20 cellular contexts compared by ENCODE assay signal in the genomic region with DNA sequence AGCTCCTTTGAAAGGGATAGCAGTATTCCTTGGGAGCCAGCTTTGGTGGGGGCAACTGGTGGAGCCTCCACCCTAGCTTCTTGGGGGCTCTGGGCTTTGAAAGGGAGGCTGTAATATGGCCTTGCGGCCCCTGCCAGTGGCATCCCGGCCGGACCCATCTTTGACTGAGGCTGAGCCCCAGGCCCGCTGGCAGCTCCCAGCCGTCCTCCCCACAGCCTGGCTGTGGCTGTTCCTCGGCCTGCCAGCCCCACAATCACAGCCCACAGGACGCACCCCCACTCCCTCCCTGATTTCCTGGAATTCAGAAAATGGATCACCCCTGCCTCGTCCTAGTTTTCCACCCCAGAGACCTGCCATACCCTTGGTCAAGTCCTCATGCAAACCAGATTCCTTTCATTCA. TPM values are rescaled to one million over a fixed set of nuclear protein-coding genes. Genes with fewer than 3 reads are reported as not detected.
A peak's percentile ranks its signal among the peaks of the same experiment; 100 is the strongest.
DNase-seq lines count a peak whose midpoint lies in the region; ATAC-seq and TF ChIP-seq lines count a peak whose summit lies in the region.
"Had no signal": no experiment of that assay in that cellular context is flagged by ENCODE, and none has a peak within 500 bp of the region (broad histone marks: within the 10 kb centered on the region; RNA-seq: fewer than 3 reads in every experiment).

No MANE protein-coding gene starts in this region.

- no peak overlapping the region for H3K4me2 ChIP-seq in OCI-LY7 (ENCODE audit: low read length)
- H3K4me2 ChIP-seq: A549 had no signal

- no peaks in the 10 kb centered on the region for H3K36me3 Mint-ChIP-seq in activated naive CD8-positive, alpha-beta T cell
- no peaks in the 10 kb centered on the region for H3K36me3 Mint-ChIP-seq in activated naive CD8-positive, alpha-beta T cell treated with anti-CD3 and anti-CD28 coated beads, Interleukin-2, amount 50 U/mL, for 24 hours (ENCODE audit: low read depth)
- H3K36me3 Mint-ChIP-seq in central memory CD8-positive, alpha-beta T cell (ENCODE audit: insufficient read depth) = no peaks in the 10 kb centered on the region
- H3K36me3 Mint-ChIP-seq in nephron progenitor cell (ENCODE audit: low read depth) (no peaks in the 10 kb centered on the region), type B pancreatic cell (no peaks in the 10 kb centered on the region)

- H3K4me1 Mint-ChIP-seq in activated naive CD8-positive, alpha-beta T cell (ENCODE audit: low read depth) = peaks cover 12% of the 10 kb centered on the region
- H3K4me1 Mint-ChIP-seq in activated naive CD8-positive, alpha-beta T cell treated with anti-CD3 and anti-CD28 coated beads, Interleukin-2, amount 50 U/mL, for 24 hours = peaks cover 19% of the 10 kb centered on the region
- H3K4me1 Mint-ChIP-seq in central memory CD8-positive, alpha-beta T cell = peaks cover 17% of the 10 kb centered on the region
- H3K4me1 Mint-ChIP-seq in nephron progenitor cell (peaks cover 37% of the 10 kb centered on the region), type B pancreatic cell (ENCODE audit: unreplicated experiment) (peaks cover 10% of the 10 kb centered on the region)

- no peak for TF ChIP-seq EP300 in upper lobe of left lung (IDR thresholded peaks at IDR 0.05)

- no peak for DNase-seq in activated naive CD8-positive, alpha-beta T cell treated with anti-CD3 and anti-CD28 coated beads, Interleukin-2, amount 50 U/mL, for 24 hours
- no peak for DNase-seq in central memory CD8-positive, alpha-beta T cell (ENCODE audit: low spot score in 2 of 2)
- DNase-seq in nephron progenitor cell (no peak), type B pancreatic cell (ENCODE audit: extremely low spot score, unreplicated experiment) (no peak), upper lobe of left lung (no peak), OCI-LY7 (ENCODE audit: low spot score) (no peak)
- DNase-seq: activated CD4-positive, alpha-beta memory T cell treated with anti-CD3 and anti-CD28 coated beads, Interleukin-2, amount 10 ng/mL, durations not matched to agents 7 days and 5 days; activated T-cell treated with anti-CD3 and anti-CD28 coated beads, Interleukin-2, amount 50 U/mL, for 24 hours; DMS79 treated with DMSO at 0.1 percent for 48 hours; esophagus squamous epithelium; HCEC 1CT; MM.1S; NCI-H748 treated with DMSO at 0.1 percent for 48 hours; nucleus accumbens; stimulated activated naive CD8-positive, alpha-beta T cell treated with anti-CD3 and anti-CD28 coated beads, Interleukin-15, Interleukin-2, amounts not matched to agents 100 U/mL and 50 U/mL, for 24 hours had no signal

- 53 to 67% methylated on average over 6 to 8 of the region's 8 CpGs for WGBS in upper lobe of left lung, 2 donors

- no peak for TF ChIP-seq POLR2A in upper lobe of left lung (IDR thresholded peaks at IDR 0.05)

- TF ChIP-seq CTCF in nephron progenitor cell (IDR thresholded peaks at IDR 0.05) (no peak), type B pancreatic cell (conservative IDR thresholded peaks at IDR 0.05) (no peak), upper lobe of left lung (IDR thresholded peaks at IDR 0.05) (no peak), OCI-LY7 (conservative IDR thresholded peaks at IDR 0.05; ENCODE audit: low read length) (no peak)

- H2AFZ ChIP-seq in OCI-LY7 (ENCODE audit: low read length) = no peak overlapping the region

- no peak overlapping the region for H3K4me3 ChIP-seq in upper lobe of left lung
- H3K4me3 ChIP-seq in OCI-LY7 (ENCODE audit: low read depth, low read length, poor library complexity, severe bottlenecking) = no peak overlapping the region
- H3K4me3 ChIP-seq: A549, esophagus squamous epithelium had no signal

- peaks cover 16 to 34% (median 19%) of the 10 kb centered on the region in 4 donors for H3K4me1 ChIP-seq in upper lobe of left lung
- no peaks in the 10 kb centered on the region for H3K4me1 ChIP-seq in OCI-LY7 (ENCODE audit: insufficient read depth, low read length, poor library complexity, severe bottlenecking)
- H3K4me1 ChIP-seq: A549 had no signal

- no peaks in the 10 kb centered on the region for H4K20me1 ChIP-seq in OCI-LY7 (ENCODE audit: insufficient read depth, low read length)

- no peaks in the 10 kb centered on the region for H3K36me3 ChIP-seq in upper lobe of left lung
- H3K36me3 ChIP-seq in OCI-LY7 (ENCODE audit: insufficient read depth, low read length) = no peaks in the 10 kb centered on the region
- H3K36me3 ChIP-seq: esophagus squamous epithelium had no signal

- H3K27me3 Mint-ChIP-seq in activated naive CD8-positive, alpha-beta T cell = peaks cover 4% of the 10 kb centered on the region
- no peaks in the 10 kb centered on the region for H3K27me3 Mint-ChIP-seq in activated naive CD8-positive, alpha-beta T cell treated with anti-CD3 and anti-CD28 coated beads, Interleukin-2, amount 50 U/mL, for 24 hours
- H3K27me3 Mint-ChIP-seq in central memory CD8-positive, alpha-beta T cell = no peaks in the 10 kb centered on the region
- peaks cover 7% of the 10 kb centered on the region for H3K27me3 Mint-ChIP-seq in nephron progenitor cell (ENCODE audit: low read depth, poor library complexity)
- H3K27me3 Mint-ChIP-seq in type B pancreatic cell = no peaks in the 10 kb centered on the region
- H3K27me3 Mint-ChIP-seq: activated T-cell treated with anti-CD3 and anti-CD28 coated beads, Interleukin-2, amount 50 U/mL, for 24 hours had no signal

- no peaks in the 10 kb centered on the region for H3K9me2 ChIP-seq in OCI-LY7 (ENCODE audit: insufficient read depth, low read length)

- no peaks in the 10 kb centered on the region for H3K9me3 ChIP-seq in upper lobe of left lung
- no peaks in the 10 kb centered on the region for H3K9me3 ChIP-seq in OCI-LY7 (ENCODE audit: low read length)
- H3K9me3 ChIP-seq: A549, esophagus squamous epithelium had no signal

- CTCF ChIA-PET in OCI-LY7 (lab: Charles Lee; ENCODE audit: unreplicated experiment) = interaction anchor here (0.9 kb wide), 1 partner anchor 10 kb away, joined by 3 read pairs; no protein-coding TSS in a partner anchor

- peak overlapping the region; percentile 55 for H3K4me3 Mint-ChIP-seq in activated naive CD8-positive, alpha-beta T cell
- no peak overlapping the region for H3K4me3 Mint-ChIP-seq in activated naive CD8-positive, alpha-beta T cell treated with anti-CD3 and anti-CD28 coated beads, Interleukin-2, amount 50 U/mL, for 24 hours
- H3K4me3 Mint-ChIP-seq in central memory CD8-positive, alpha-beta T cell = peak overlapping the region; percentile 84
- H3K4me3 Mint-ChIP-seq in nephron progenitor cell (peak overlapping the region; percentile 82), type B pancreatic cell (peak overlapping the region; percentile 87)
- H3K4me3 Mint-ChIP-seq: activated T-cell treated with anti-CD3 and anti-CD28 coated beads, Interleukin-2, amount 50 U/mL, for 24 hours had no signal

- no peaks in the 10 kb centered on the region for H3K79me2 ChIP-seq in OCI-LY7 (ENCODE audit: insufficient read depth, low read depth, low read length)

- ATAC-seq in activated naive CD8-positive, alpha-beta T cell treated with anti-CD3 and anti-CD28 coated beads, Interleukin-2, amount 50 U/mL, for 24 hours = no peak
- no peak for ATAC-seq in central memory CD8-positive, alpha-beta T cell (replicated peaks; ENCODE audit: extremely low read depth, poor library complexity, severe bottlenecking)
- ATAC-seq in upper lobe of left lung (ENCODE audit: low FRiP score in 2 of 2) (no peak), GM21619 (IDR thresholded peaks at IDR 0.05; ENCODE audit: unreplicated experiment) (no peak)
- ATAC-seq: A549; sciatic nerve; stimulated activated naive CD8-positive, alpha-beta T cell treated with anti-CD3 and anti-CD28 coated beads, Interleukin-15, Interleukin-2, amounts not matched to agents 100 U/mL and 50 U/mL, for 24 hours had no signal

- intact Hi-C loops in OCI-LY7 (cut with micrococcal nuclease; ENCODE audit: unreplicated experiment) = no loop called here

- peaks cover 0 to 4% (median 0%) of the 10 kb centered on the region in 4 donors for H3K27me3 ChIP-seq in upper lobe of left lung

- no peak overlapping the region for H3K27ac Mint-ChIP-seq in activated naive CD8-positive, alpha-beta T cell
- H3K27ac Mint-ChIP-seq in activated naive CD8-positive, alpha-beta T cell treated with anti-CD3 and anti-CD28 coated beads, Interleukin-2, amount 50 U/mL, for 24 hours = no peak overlapping the region
- no peak overlapping the region for H3K27ac Mint-ChIP-seq in central memory CD8-positive, alpha-beta T cell (ENCODE audit: low read depth)
- H3K27ac Mint-ChIP-seq in nephron progenitor cell (peak overlapping the region; percentile 76), type B pancreatic cell (no peak overlapping the region)
- H3K27ac Mint-ChIP-seq: activated T-cell treated with anti-CD3 and anti-CD28 coated beads, Interleukin-2, amount 50 U/mL, for 24 hours had no signal

- POLR2A ChIA-PET in OCI-LY7 (lab: Charles Lee) = no interaction called here

- no peaks in the 10 kb centered on the region for H3K9me3 Mint-ChIP-seq in activated naive CD8-positive, alpha-beta T cell (ENCODE audit: low read depth)
- H3K9me3 Mint-ChIP-seq in activated naive CD8-positive, alpha-beta T cell treated with anti-CD3 and anti-CD28 coated beads, Interleukin-2, amount 50 U/mL, for 24 hours = no peaks in the 10 kb centered on the region
- H3K9me3 Mint-ChIP-seq in central memory CD8-positive, alpha-beta T cell = no peaks in the 10 kb centered on the region
- H3K9me3 Mint-ChIP-seq in nephron progenitor cell (no peaks in the 10 kb centered on the region), type B pancreatic cell (no peaks in the 10 kb centered on the region)
- H3K9me3 Mint-ChIP-seq: activated CD4-positive, alpha-beta memory T cell treated with anti-CD3 and anti-CD28 coated beads, Interleukin-2, amount 10 ng/mL, durations not matched to agents 7 days and 5 days; activated T-cell treated with anti-CD3 and anti-CD28 coated beads, Interleukin-2, amount 50 U/mL, for 24 hours had no signal

- H3K27ac ChIP-seq in upper lobe of left lung = peak overlapping the region in 2 of 4 donors; percentile 93 to 100
- H3K27ac ChIP-seq in OCI-LY7 (ENCODE audit: low read depth, low read length, poor library complexity, severe bottlenecking) = no peak overlapping the region
- H3K27ac ChIP-seq: A549, C4-2B had no signal

- no TSS peak for BruUV-seq in OCI-LY7 (replicated peaks; lab: Mats Ljungman, UMichigan)

RNA-seq across cellular contexts. Expression of gene SERPINH1, which starts 23.2 kb away (rescaled TPM):
- 151 and 229 TPM in 2 replicates for total RNA-seq in type B pancreatic cell (ENCODE audit: low replicate concordance)
- total RNA-seq in upper lobe of left lung = 100 to 1,000 TPM in 5 of 6 donors, 10 to 100 TPM in 1; 95.9 to 266 (median 145) TPM
- 0.33 TPM in 1 of 2 replicates, not detected in the other for total RNA-seq in OCI-LY7 (2014; rRNA removed; shearing (Covaris generic))
- not detected in 2 replicates for total RNA-seq in OCI-LY7 (2022)

RNA-seq across cellular contexts. Expression of gene GDPD5, which starts 59.5 kb away (rescaled TPM):
- total RNA-seq in type B pancreatic cell (ENCODE audit: low replicate concordance) = 7.5 and 11.3 TPM in 2 replicates
- 10 to 100 TPM in 4 of 6 donors, 1 to 10 TPM in 2; 5.7 to 34.6 (median 14.0) TPM for total RNA-seq in upper lobe of left lung
- total RNA-seq in OCI-LY7 (2014; rRNA removed; shearing (Covaris generic)) = 13.5 and 14.3 TPM in 2 replicates
- 49.9 and 57.3 TPM in 2 replicates for total RNA-seq in OCI-LY7 (2022)

Comparison
In these comparisons a context has a peak if more than half of its experiments do, and no peak if none do; other contexts are left out.
1. RNA of gene SERPINH1, which starts 23.2 kb away (total RNA-seq): 151 to 229 TPM in type B pancreatic cell and 95.9 to 266 TPM in upper lobe of left lung; 0.33 TPM in OCI-LY7; every median in the first group is over 10 times any median in the second.